ENCODE assay signal across 2 cellular contexts in genomic region chr1:53672785-53673184, GRCh38.
TF ChIP-seq lines count a peak whose summit lies in the region.

No MANE protein-coding gene starts in this region.

TF ChIP-seq in GM23338, 12 proteins besides CTCF, POLR2A, EP300 and RAD21 (continued from another document):
- TF ChIP-seq EZH2phosphoT487 (IDR thresholded peaks at IDR 0.05; ENCODE audit: unreplicated experiment): no peak
- TF ChIP-seq CREB1 (CRISPR knock-in tag; IDR thresholded peaks at IDR 0.05; ENCODE audit: low read depth): no peak

TF ChIP-seq in H1, 55 proteins besides CTCF, POLR2A, EP300 and RAD21 (continued from another document):
- no peak for TF ChIP-seq E2F6 (IDR thresholded peaks at IDR 0.05)
- TF ChIP-seq CHD7 (IDR thresholded peaks at IDR 0.05; ENCODE audit: insufficient replicate concordance, low read length): no peak
- TF ChIP-seq ASH2L (IDR thresholded peaks at IDR 0.05; ENCODE audit: low read length): no peak
- TF ChIP-seq KDM4A (IDR thresholded peaks at IDR 0.05; ENCODE audit: low read depth, low read length, severe bottlenecking): no peak
- TF ChIP-seq KDM5A (IDR thresholded peaks at IDR 0.05; ENCODE audit: low read length): no peak
